Comparison of ENCODE assay signal across 8 cellular contexts in genomic region chr19:919157-920050, GRCh38.
DNase-seq lines count a peak whose midpoint lies in the region; ATAC-seq, FAIRE-seq and TF ChIP-seq lines count a peak whose summit lies in the region.

No MANE protein-coding gene starts in this region.

- no peaks in the 10 kb centered on the region for H3K36me3 ChIP-seq in RWPE2 (ENCODE audit: low read depth)

- peak overlapping the region; percentile 69 to 81 for H3K4me3 Mint-ChIP-seq in effector memory CD8-positive, alpha-beta T cell
- H3K4me3 Mint-ChIP-seq in stimulated activated naive CD8-positive, alpha-beta T cell treated with anti-CD3 and anti-CD28 coated beads, Interleukin-15, Interleukin-2, amounts not matched to agents 100 ng/mL and 50 ng/mL, for 24 hours = peak overlapping the region; percentile 55

- H3K27ac ChIP-seq in RWPE2 (ENCODE audit: poor library complexity, severe bottlenecking) = no peak overlapping the region

- peaks cover 40% of the 10 kb centered on the region for H3K27me3 ChIP-seq in RWPE2 (ENCODE audit: insufficient read depth, poor library complexity, severe bottlenecking)

- FAIRE-seq in H54 (lab: Jason Lieb, UNC) (no peak), GM19239 (lab: Jason Lieb, UNC) (no peak)

- DNase-seq in NCI-H2029 (lab: John Stamatoyannopoulos, UW) (peak; percentile 45), NCI-H2029 treated with DMSO at 0.1 percent for 48 hours (lab: John Stamatoyannopoulos, UW) (no peak), RWPE2 (ENCODE audit: low spot score) (peak; percentile 57), OCI-M1 (lab: John Stamatoyannopoulos, UW) (no peak), H54 (ENCODE audit: insufficient read length, low spot score) (no peak), GM19239 (ENCODE audit: insufficient read length, low spot score) (no peak)
- no peak for DNase-seq in effector memory CD8-positive, alpha-beta T cell

- H3K27ac Mint-ChIP-seq in effector memory CD8-positive, alpha-beta T cell = no peak overlapping the region
- H3K27ac Mint-ChIP-seq in stimulated activated naive CD8-positive, alpha-beta T cell treated with anti-CD3 and anti-CD28 coated beads, Interleukin-15, Interleukin-2, amounts not matched to agents 100 ng/mL and 50 ng/mL, for 24 hours = no peak overlapping the region

- no peak overlapping the region for H3K4me3 ChIP-seq in RWPE2 (ENCODE audit: severe bottlenecking)

- ATAC-seq in RWPE2 (ENCODE audit: low read depth) = peak; percentile 58
- peak; percentile 31 for ATAC-seq in effector memory CD8-positive, alpha-beta T cell (replicated peaks)

- H3K36me3 Mint-ChIP-seq in effector memory CD8-positive, alpha-beta T cell (ENCODE audit: insufficient read depth) = peaks cover 21% of the 10 kb centered on the region
- H3K36me3 Mint-ChIP-seq in stimulated activated naive CD8-positive, alpha-beta T cell treated with anti-CD3 and anti-CD28 coated beads, Interleukin-15, Interleukin-2, amounts not matched to agents 100 ng/mL and 50 ng/mL, for 24 hours (ENCODE audit: low read depth) = no peaks in the 10 kb centered on the region

- H3K27me3 Mint-ChIP-seq in effector memory CD8-positive, alpha-beta T cell = peaks cover 6 to 9% of the 10 kb centered on the region in 2 donors
- peaks cover 3% of the 10 kb centered on the region for H3K27me3 Mint-ChIP-seq in stimulated activated naive CD8-positive, alpha-beta T cell treated with anti-CD3 and anti-CD28 coated beads, Interleukin-15, Interleukin-2, amounts not matched to agents 100 ng/mL and 50 ng/mL, for 24 hours

- H3K4me1 Mint-ChIP-seq in effector memory CD8-positive, alpha-beta T cell (ENCODE audit: low read depth in 2 of 2) = peaks cover 10 to 16% of the 10 kb centered on the region in 2 donors
- peaks cover 18% of the 10 kb centered on the region for H3K4me1 Mint-ChIP-seq in stimulated activated naive CD8-positive, alpha-beta T cell treated with anti-CD3 and anti-CD28 coated beads, Interleukin-15, Interleukin-2, amounts not matched to agents 100 ng/mL and 50 ng/mL, for 24 hours (ENCODE audit: low read depth)

- TF ChIP-seq CTCF in RWPE2 (IDR thresholded peaks at IDR 0.05; ENCODE audit: poor library complexity, severe bottlenecking) = no peak

- no peaks in the 10 kb centered on the region for H3K9me3 Mint-ChIP-seq in effector memory CD8-positive, alpha-beta T cell
- no peaks in the 10 kb centered on the region for H3K9me3 Mint-ChIP-seq in stimulated activated naive CD8-positive, alpha-beta T cell treated with anti-CD3 and anti-CD28 coated beads, Interleukin-15, Interleukin-2, amounts not matched to agents 100 ng/mL and 50 ng/mL, for 24 hours

- no peaks in the 10 kb centered on the region for H3K4me1 ChIP-seq in RWPE2 (ENCODE audit: insufficient read depth, poor library complexity, severe bottlenecking)

- no peaks in the 10 kb centered on the region for H3K9me3 ChIP-seq in RWPE2 (ENCODE audit: severe bottlenecking)

- TF ChIP-seq POLR2A in H54 (IDR thresholded peaks at IDR 0.05; ENCODE audit: low read depth, low read length) = no peak

Comparison
In these comparisons a context has a peak if more than half of its experiments do, and no peak if none do; other contexts are left out.
1. DNase-seq: peak in NCI-H2029 (single experiment) and RWPE2 (single experiment); none in NCI-H2029 treated with DMSO at 0.1 percent for 48 hours (single experiment), effector memory CD8-positive, alpha-beta T cell (0 of 3), OCI-M1 (single experiment), H54 (single experiment) and GM19239 (single experiment).